In genomic region chr6:53188840-53189232, GRCh38 we compare ENCODE assay signal across 1 cellular context.
TF ChIP-seq lines count a peak whose summit lies in the region.

No MANE protein-coding gene starts in this region.

TF ChIP-seq in GM23338, 12 proteins besides CTCF, POLR2A, EP300 and RAD21:
- TF ChIP-seq POLR2AphosphoS5 (IDR thresholded peaks at IDR 0.05; ENCODE audit: low read depth) (no peak), CREB1 (CRISPR knock-in tag; IDR thresholded peaks at IDR 0.05; ENCODE audit: low read depth) (no peak), ETS1 (IDR thresholded peaks at IDR 0.05) (no peak), EZH2phosphoT487 (IDR thresholded peaks at IDR 0.05; ENCODE audit: unreplicated experiment) (no peak), NANOG (IDR thresholded peaks at IDR 0.05; ENCODE audit: borderline replicate concordance) (no peak), ZNF114 (CRISPR knock-in tag; IDR thresholded peaks at IDR 0.05) (no peak), ZNF331 (CRISPR knock-in tag; IDR thresholded peaks at IDR 0.05; ENCODE audit: low read depth) (no peak), STAT1 (IDR thresholded peaks at IDR 0.05; ENCODE audit: unreplicated experiment) (no peak)
- TF ChIP-seq, protein P1, sequence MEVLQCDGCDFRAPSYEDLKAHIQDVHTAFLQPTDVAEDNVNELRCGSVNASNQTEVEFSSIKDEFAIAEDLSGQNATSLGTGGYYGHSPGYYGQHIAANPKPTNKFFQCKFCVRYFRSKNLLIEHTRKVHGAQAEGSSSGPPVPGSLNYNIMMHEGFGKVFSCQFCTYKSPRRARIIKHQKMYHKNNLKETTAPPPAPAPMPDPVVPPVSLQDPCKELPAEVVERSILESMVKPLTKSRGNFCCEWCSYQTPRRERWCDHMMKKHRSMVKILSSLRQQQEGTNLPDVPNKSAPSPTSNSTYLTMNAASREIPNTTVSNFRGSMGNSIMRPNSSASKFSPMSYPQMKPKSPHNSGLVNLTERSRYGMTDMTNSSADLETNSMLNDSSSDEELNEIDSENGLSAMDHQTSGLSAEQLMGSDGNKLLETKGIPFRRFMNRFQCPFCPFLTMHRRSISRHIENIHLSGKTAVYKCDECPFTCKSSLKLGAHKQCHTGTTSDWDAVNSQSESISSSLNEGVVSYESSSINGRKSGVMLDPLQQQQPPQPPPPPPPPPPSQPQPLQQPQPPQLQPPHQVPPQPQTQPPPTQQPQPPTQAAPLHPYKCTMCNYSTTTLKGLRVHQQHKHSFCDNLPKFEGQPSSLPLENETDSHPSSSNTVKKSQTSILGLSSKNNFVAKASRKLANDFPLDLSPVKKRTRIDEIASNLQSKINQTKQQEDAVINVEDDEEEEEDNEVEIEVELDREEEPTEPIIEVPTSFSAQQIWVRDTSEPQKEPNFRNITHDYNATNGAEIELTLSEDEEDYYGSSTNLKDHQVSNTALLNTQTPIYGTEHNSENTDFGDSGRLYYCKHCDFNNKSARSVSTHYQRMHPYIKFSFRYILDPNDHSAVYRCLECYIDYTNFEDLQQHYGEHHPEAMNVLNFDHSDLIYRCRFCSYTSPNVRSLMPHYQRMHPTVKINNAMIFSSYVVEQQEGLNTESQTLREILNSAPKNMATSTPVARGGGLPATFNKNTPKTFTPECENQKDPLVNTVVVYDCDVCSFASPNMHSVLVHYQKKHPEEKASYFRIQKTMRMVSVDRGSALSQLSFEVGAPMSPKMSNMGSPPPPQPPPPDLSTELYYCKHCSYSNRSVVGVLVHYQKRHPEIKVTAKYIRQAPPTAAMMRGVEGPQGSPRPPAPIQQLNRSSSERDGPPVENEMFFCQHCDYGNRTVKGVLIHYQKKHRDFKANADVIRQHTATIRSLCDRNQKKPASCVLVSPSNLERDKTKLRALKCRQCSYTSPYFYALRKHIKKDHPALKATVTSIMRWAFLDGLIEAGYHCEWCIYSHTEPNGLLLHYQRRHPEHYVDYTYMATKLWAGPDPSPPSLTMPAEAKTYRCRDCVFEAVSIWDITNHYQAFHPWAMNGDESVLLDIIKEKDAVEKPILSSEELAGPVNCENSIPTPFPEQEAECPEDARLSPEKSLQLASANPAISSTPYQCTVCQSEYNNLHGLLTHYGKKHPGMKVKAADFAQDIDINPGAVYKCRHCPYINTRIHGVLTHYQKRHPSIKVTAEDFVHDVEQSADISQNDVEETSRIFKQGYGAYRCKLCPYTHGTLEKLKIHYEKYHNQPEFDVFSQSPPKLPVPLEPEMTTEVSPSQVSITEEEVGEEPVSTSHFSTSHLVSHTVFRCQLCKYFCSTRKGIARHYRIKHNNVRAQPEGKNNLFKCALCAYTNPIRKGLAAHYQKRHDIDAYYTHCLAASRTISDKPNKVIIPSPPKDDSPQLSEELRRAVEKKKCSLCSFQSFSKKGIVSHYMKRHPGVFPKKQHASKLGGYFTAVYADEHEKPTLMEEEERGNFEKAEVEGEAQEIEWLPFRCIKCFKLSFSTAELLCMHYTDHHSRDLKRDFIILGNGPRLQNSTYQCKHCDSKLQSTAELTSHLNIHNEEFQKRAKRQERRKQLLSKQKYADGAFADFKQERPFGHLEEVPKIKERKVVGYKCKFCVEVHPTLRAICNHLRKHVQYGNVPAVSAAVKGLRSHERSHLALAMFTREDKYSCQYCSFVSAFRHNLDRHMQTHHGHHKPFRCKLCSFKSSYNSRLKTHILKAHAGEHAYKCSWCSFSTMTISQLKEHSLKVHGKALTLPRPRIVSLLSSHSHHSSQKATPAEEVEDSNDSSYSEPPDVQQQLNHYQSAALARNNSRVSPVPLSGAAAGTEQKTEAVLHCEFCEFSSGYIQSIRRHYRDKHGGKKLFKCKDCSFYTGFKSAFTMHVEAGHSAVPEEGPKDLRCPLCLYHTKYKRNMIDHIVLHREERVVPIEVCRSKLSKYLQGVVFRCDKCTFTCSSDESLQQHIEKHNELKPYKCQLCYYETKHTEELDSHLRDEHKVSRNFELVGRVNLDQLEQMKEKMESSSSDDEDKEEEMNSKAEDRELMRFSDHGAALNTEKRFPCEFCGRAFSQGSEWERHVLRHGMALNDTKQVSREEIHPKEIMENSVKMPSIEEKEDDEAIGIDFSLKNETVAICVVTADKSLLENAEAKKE (CRISPR knock-in tag; IDR thresholded peaks at IDR 0.05), result no peak
TF ChIP-seq in GM23338: peak in this region for 0.
